ENCODE assay signal across 9 cellular contexts in the genomic region with DNA sequence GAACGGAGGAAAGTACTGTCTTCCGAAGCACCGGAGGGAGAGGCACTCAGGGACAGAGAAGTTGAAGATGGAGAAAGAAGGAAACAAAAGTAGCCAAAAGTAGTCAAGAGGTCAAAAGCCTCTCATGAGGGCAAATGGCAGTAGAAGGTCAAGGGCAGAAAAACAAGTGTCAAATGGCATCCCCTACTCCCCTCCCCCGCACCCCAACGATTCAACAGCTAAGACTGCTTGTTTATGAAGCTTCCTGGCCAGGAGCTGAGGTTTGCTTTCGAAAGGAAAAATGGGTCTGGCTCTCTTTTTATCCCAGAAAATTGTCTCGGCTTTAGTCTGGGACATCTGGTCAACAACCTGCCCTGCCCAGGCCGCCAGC. TPM values are rescaled to one million over a fixed set of nuclear protein-coding genes. Genes with fewer than 3 reads are reported as not detected.
A peak's percentile ranks its signal among the peaks of the same experiment; 100 is the strongest.
DNase-seq lines count a peak whose midpoint lies in the region; ATAC-seq, FAIRE-seq and TF ChIP-seq lines count a peak whose summit lies in the region.
"Had no signal": no experiment of that assay in that cellular context is flagged by ENCODE, and none has a peak within 500 bp of the region (broad histone marks: within the 10 kb centered on the region; RNA-seq: fewer than 3 reads in every experiment).

No MANE protein-coding gene starts in this region.

- dilution Hi-C loops in endothelial cell of umbilical vein (cut with MboI; ENCODE audit: extremely low pct_ligation_motif_present, low sequenced_read_pairs): no loop called here

- peaks cover 41% of the 10 kb centered on the region for H3K4me1 Mint-ChIP-seq in CD8-positive, alpha-beta T cell (ENCODE audit: low read depth)

- H3K36me3 Mint-ChIP-seq in CD8-positive, alpha-beta T cell: peaks cover 6% of the 10 kb centered on the region

- H3K4me1 ChIP-seq in CD8-positive, alpha-beta T cell (ENCODE audit: insufficient read depth, low read length): peaks cover 34% of the 10 kb centered on the region
- peaks cover 0 to 48% (median 10%) of the 10 kb centered on the region in 4 donors for H3K4me1 ChIP-seq in Peyer's patch
- peaks cover 11% of the 10 kb centered on the region for H3K4me1 ChIP-seq in endothelial cell of umbilical vein (ENCODE audit: control insufficient read depth, extremely low read depth, insufficient read depth, low read length)
- H3K4me1 ChIP-seq in ovary (ENCODE audit: insufficient read depth): peaks cover 9% of the 10 kb centered on the region

- H3K9me3 ChIP-seq in CD8-positive, alpha-beta T cell (ENCODE audit: low read length): no peaks in the 10 kb centered on the region
- H3K9me3 ChIP-seq in Peyer's patch: no peaks in the 10 kb centered on the region
- no peaks in the 10 kb centered on the region for H3K9me3 ChIP-seq in endothelial cell of umbilical vein (replicated peaks; ENCODE audit: control insufficient read depth, insufficient read depth, low read length)
- no peaks in the 10 kb centered on the region for H3K9me3 ChIP-seq in ovary

- peak overlapping the region; percentile 76 for H3K4me3 Mint-ChIP-seq in CD8-positive, alpha-beta T cell

- H3K4me3 ChIP-seq in CD8-positive, alpha-beta T cell (ENCODE audit: low read depth, low read length): no peak overlapping the region
- H3K4me3 ChIP-seq in Peyer's patch (peak overlapping the region in 3 of 4 donors; percentile 41 to 54 (median 52)), endothelial cell of umbilical vein (replicated peaks in 1 of 3; ENCODE audit: insufficient read depth in 1 of 3, low read depth in 1 of 3, low read length in 3 of 3) (peak overlapping the region in 1 of 3 experiments; percentile 43), ovary (peak overlapping the region; percentile 41)

- H3K27ac ChIP-seq in CD8-positive, alpha-beta T cell (ENCODE audit: low read depth, low read length): no peak overlapping the region
- H3K27ac ChIP-seq in Peyer's patch (no peak overlapping the region), endothelial cell of umbilical vein (ENCODE audit: insufficient read depth, low read depth, low read length) (no peak overlapping the region), ovary (no peak overlapping the region)

- ATAC-seq in CD8-positive, alpha-beta T cell: no peak
- no peak for ATAC-seq in HG02840 (IDR thresholded peaks at IDR 0.05; ENCODE audit: low FRiP score, unreplicated experiment)
- ATAC-seq in HG03442 (IDR thresholded peaks at IDR 0.05; ENCODE audit: unreplicated experiment): no peak

- no peak overlapping the region for H2AFZ ChIP-seq in endothelial cell of umbilical vein (ENCODE audit: low read depth, low read length)

- CTCF ChIA-PET in CD8-positive, alpha-beta T cell (lab: Charles Lee): interaction anchor here (1.2 kb wide), 1 partner anchor 884 kb away, joined by 3 read pairs; no protein-coding TSS in a partner anchor
- CTCF ChIA-PET in endothelial cell of umbilical vein (lab: Charles Lee): interaction anchor here (0.8 to 1.9 kb wide), 4 partner anchors 11 to 106 kb away, joined by 3 to 8 read pairs (median 4); a partner anchor contains a TSS

- H3K9me1 ChIP-seq in endothelial cell of umbilical vein (replicated peaks; ENCODE audit: control insufficient read depth, extremely low read depth, insufficient read depth, low read length): no peaks in the 10 kb centered on the region

- intact Hi-C loops in CD8-positive, alpha-beta T cell (cut with DNase I, micrococcal nuclease): no loop called here
- intact Hi-C loops in endothelial cell of umbilical vein (cut with micrococcal nuclease): loop anchor here (1.0 kb wide), 1 partner anchor 8 kb away; no protein-coding TSS in a partner anchor
- intact Hi-C loops in ovary (cut with DNase I): no loop called here

- H3K36me3 ChIP-seq in CD8-positive, alpha-beta T cell (ENCODE audit: insufficient read depth, low read length): no peaks in the 10 kb centered on the region
- H3K36me3 ChIP-seq in Peyer's patch (no peaks in the 10 kb centered on the region), endothelial cell of umbilical vein (ENCODE audit: control insufficient read depth in 2 of 2, extremely low read depth in 1 of 2, insufficient read depth in 2 of 2, low read length in 2 of 2) (peaks cover 0 to 3% of the 10 kb centered on the region in 2 experiments), ovary (no peaks in the 10 kb centered on the region)

- POLR2A ChIA-PET in CD8-positive, alpha-beta T cell (lab: Charles Lee): no interaction called here
- POLR2A ChIA-PET in endothelial cell of umbilical vein (lab: Charles Lee): interaction anchor here (0.6 kb wide), 1 partner anchor 13 kb away, joined by 3 read pairs; no protein-coding TSS in a partner anchor

- no peak for DNase-seq in CD8-positive, alpha-beta T cell
- no peak for DNase-seq in Peyer's patch
- DNase-seq in endothelial cell of umbilical vein (ENCODE audit: low read depth, low spot score): no peak
- no peak for DNase-seq in ovary
- no peak for DNase-seq in stimulated activated CD4-positive, alpha-beta T cell treated with anti-CD3 and anti-CD28 coated beads, Interleukin-4, amount 100 ng/mL, for 4 hours
- DNase-seq in H4 (ENCODE audit: low spot score): no peak
- DNase-seq: effector CD4-positive, alpha-beta T cell had no signal

- TF ChIP-seq EP300 in ovary (IDR thresholded peaks at IDR 0.05): no peak

- no peak overlapping the region for H3K27ac Mint-ChIP-seq in CD8-positive, alpha-beta T cell

- peak; percentile 66 for FAIRE-seq in endothelial cell of umbilical vein (lab: Jason Lieb, UNC)

- 47 to 50% (median 47%) methylated on average over 8 of the region's 8 CpGs for WGBS in ovary, 3 donors

- H3K79me2 ChIP-seq in endothelial cell of umbilical vein (ENCODE audit: control insufficient read depth, insufficient read depth, low read length): no peaks in the 10 kb centered on the region

- no peaks in the 10 kb centered on the region for H4K20me1 ChIP-seq in endothelial cell of umbilical vein (replicated peaks; ENCODE audit: control insufficient read depth, extremely low read depth, insufficient read depth, low read length)

- no peak overlapping the region for H3K9ac ChIP-seq in endothelial cell of umbilical vein (replicated peaks; ENCODE audit: extremely low read depth, insufficient read depth, low read length)

- no peaks in the 10 kb centered on the region for H3K9me3 Mint-ChIP-seq in CD8-positive, alpha-beta T cell

- H3K27me3 Mint-ChIP-seq in CD8-positive, alpha-beta T cell (ENCODE audit: low read depth): peaks cover 45% of the 10 kb centered on the region

- peaks cover 32% of the 10 kb centered on the region for H3K27me3 ChIP-seq in CD8-positive, alpha-beta T cell (ENCODE audit: insufficient read depth, low read length)
- H3K27me3 ChIP-seq in Peyer's patch: peaks cover 0 to 39% of the 10 kb centered on the region in 2 donors
- H3K27me3 ChIP-seq in endothelial cell of umbilical vein (ENCODE audit: control insufficient read depth in 2 of 2, insufficient read depth in 2 of 2, low read length in 2 of 2): peaks cover 41 to 46% of the 10 kb centered on the region in 2 experiments
- H3K27me3 ChIP-seq in ovary: no peaks in the 10 kb centered on the region

- H3K4me2 ChIP-seq in endothelial cell of umbilical vein (ENCODE audit: insufficient read depth, low read length): peak overlapping the region; percentile 30

- TF ChIP-seq CTCF in CD8-positive, alpha-beta T cell (IDR thresholded peaks at IDR 0.05): no peak
- TF ChIP-seq CTCF in Peyer's patch (IDR thresholded peaks at IDR 0.05) (no peak), endothelial cell of umbilical vein (IDR thresholded peaks at IDR 0.05; ENCODE audit: extremely low read depth in 1 of 2, insufficient read depth in 1 of 2, low read depth in 1 of 2, low read length in 2 of 2) (no peak), ovary (IDR thresholded peaks at IDR 0.05) (no peak)

- BruUV-seq in endothelial cell of umbilical vein (replicated peaks; lab: Mats Ljungman, UMichigan): no TSS peak

- TF ChIP-seq POLR2A in Peyer's patch (IDR thresholded peaks at IDR 0.05) (no peak), endothelial cell of umbilical vein (IDR thresholded peaks at IDR 0.05; ENCODE audit: low read depth, low read length) (no peak), ovary (IDR thresholded peaks at IDR 0.05) (no peak)

TF ChIP-seq in endothelial cell of umbilical vein, 7 proteins besides CTCF, POLR2A, EP300 and RAD21:
- no peak for TF ChIP-seq POLR2AphosphoS5 (IDR thresholded peaks at IDR 0.05; ENCODE audit: insufficient read depth, low read depth, low read length)
- no peak for TF ChIP-seq FOS (IDR thresholded peaks at IDR 0.05; ENCODE audit: borderline replicate concordance, insufficient read depth, low read length)
- TF ChIP-seq, protein P1, sequence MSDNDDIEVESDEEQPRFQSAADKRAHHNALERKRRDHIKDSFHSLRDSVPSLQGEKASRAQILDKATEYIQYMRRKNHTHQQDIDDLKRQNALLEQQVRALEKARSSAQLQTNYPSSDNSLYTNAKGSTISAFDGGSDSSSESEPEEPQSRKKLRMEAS (IDR thresholded peaks at IDR 0.05; ENCODE audit: insufficient read depth, insufficient read length): no peak
- no peak for TF ChIP-seq MYC (IDR thresholded peaks at IDR 0.05; ENCODE audit: low read depth, low read length)
- no peak for TF ChIP-seq GATA2 (IDR thresholded peaks at IDR 0.05; ENCODE audit: insufficient read depth, insufficient read length, low read depth, low read length)
- TF ChIP-seq EZH2 (IDR thresholded peaks at IDR 0.05; ENCODE audit: borderline replicate concordance, low read depth, low read length, severe bottlenecking): no peak
- no peak for TF ChIP-seq JUN (IDR thresholded peaks at IDR 0.05; ENCODE audit: borderline replicate concordance, insufficient read depth, insufficient read length, low read depth)

RNA-seq across cellular contexts. Expression of a gene that starts 2.1 kb away (rescaled TPM):
- total RNA-seq in CD8-positive, alpha-beta T cell: under 1 TPM in 1 of 2 experiments, not detected in 1; 0.06 TPM
- total RNA-seq in Peyer's patch (not detected), endothelial cell of umbilical vein (0.09 and 0.11 TPM in 2 replicates), ovary (not detected)
- polyA plus RNA-seq in endothelial cell of umbilical vein (0.05 and 0.14 TPM in 2 replicates), ovary (not detected)
- polyA plus RNA-seq in endothelial cell of umbilical vein (2011; cell fraction: cytosol; rRNA removed): 0.01 and 0.07 TPM in 2 replicates
- polyA plus RNA-seq in endothelial cell of umbilical vein (2011; cell fraction: nucleus; rRNA removed): 0.18 and 0.25 TPM in 2 replicates
- polyA plus RNA-seq in endothelial cell of umbilical vein (2012): 0.04 TPM in 1 of 2 replicates, not detected in the other
- 0.02 TPM in 1 of 2 replicates, not detected in the other for polyA minus RNA-seq in endothelial cell of umbilical vein
- polyA minus RNA-seq in endothelial cell of umbilical vein (2011; cell fraction: cytosol; rRNA and poly(A)+ RNA removed): not detected
- 0.48 and 0.72 TPM in 2 replicates for polyA minus RNA-seq in endothelial cell of umbilical vein (2011; cell fraction: nucleus; rRNA and poly(A)+ RNA removed)
- total RNA-seq in H4 (2014; rRNA removed; shearing (Covaris generic)): 0.02 TPM in 1 of 2 replicates, not detected in the other
